8 cellular contexts compared by ENCODE assay signal in genomic region chr9:113682297-113682771, GRCh38.
DNase-seq lines count a peak whose midpoint lies in the region; ATAC-seq and TF ChIP-seq lines count a peak whose summit lies in the region.

No MANE protein-coding gene starts in this region.

- no peaks in the 10 kb centered on the region for H3K27me3 ChIP-seq in ascending aorta
- peaks cover 0 to under 1% of the 10 kb centered on the region in 2 donors for H3K27me3 ChIP-seq in right atrium auricular region

- H3K27ac ChIP-seq in ascending aorta (no peak overlapping the region), right atrium auricular region (no peak overlapping the region)

- H3K4me3 ChIP-seq in ascending aorta (no peak overlapping the region), right atrium auricular region (no peak overlapping the region)

- no peaks in the 10 kb centered on the region for H3K9me3 ChIP-seq in ascending aorta
- H3K9me3 ChIP-seq in right atrium auricular region, result no peaks in the 10 kb centered on the region

- TF ChIP-seq CTCF in ascending aorta (IDR thresholded peaks at IDR 0.05) (peak; percentile 72 to 92 (median 90)), right atrium auricular region (IDR thresholded peaks at IDR 0.05) (peak; percentile 89 to 94)

- intact Hi-C loops in ascending aorta (cut with DNase I), result loop anchor here (2.0 to 5.0 kb wide), 2 partner anchors 190 to 350 kb away; no protein-coding TSS in a partner anchor

- H3K4me1 ChIP-seq in ascending aorta, result no peaks in the 10 kb centered on the region
- peaks cover 0 to under 1% of the 10 kb centered on the region in 2 donors for H3K4me1 ChIP-seq in right atrium auricular region

- H3K36me3 ChIP-seq in ascending aorta, result no peaks in the 10 kb centered on the region
- H3K36me3 ChIP-seq in right atrium auricular region, result no peaks in the 10 kb centered on the region

- DNase-seq in D341Med (ENCODE audit: low spot score), result peak; percentile 71
- DNase-seq in HuH-7 (ENCODE audit: low spot score), result peak; percentile 80
- DNase-seq in RKO (ENCODE audit: low spot score), result peak; percentile 85
- peak in 1 of 2 donors; percentile 89 for DNase-seq in ascending aorta (ENCODE audit: low spot score in 2 of 2)
- peak; percentile 82 for DNase-seq in right atrium auricular region (ENCODE audit: low spot score)
- peak; percentile 61 for DNase-seq in pulmonary artery endothelial cell (ENCODE audit: low read depth, low spot score)

- ATAC-seq in HG02678 (IDR thresholded peaks at IDR 0.05; ENCODE audit: unreplicated experiment) (no peak), HG02571 (IDR thresholded peaks at IDR 0.05; ENCODE audit: unreplicated experiment) (no peak)
